In genomic region chr22:29872989-29873388, GRCh38 we compare ENCODE assay signal across 17 cellular contexts. TPM values are rescaled to one million over a fixed set of nuclear protein-coding genes. Genes with fewer than 3 reads are reported as not detected.
A peak's percentile ranks its signal among the peaks of the same experiment; 100 is the strongest.
DNase-seq lines count a peak whose midpoint lies in the region; ATAC-seq and TF ChIP-seq lines count a peak whose summit lies in the region.
"Had no signal": no experiment of that assay in that cellular context is flagged by ENCODE, and none has a peak within 500 bp of the region (broad histone marks: within the 10 kb centered on the region; RNA-seq: fewer than 3 reads in every experiment).

No MANE protein-coding gene starts in this region.

- H3K27ac ChIP-seq in right cardiac atrium (ENCODE audit: low read length) (no peak overlapping the region), left lung (peak overlapping the region in 1 of 2 donors; percentile 63), upper lobe of right lung (no peak overlapping the region)
- H3K27ac ChIP-seq: neural progenitor cell, Peyer's patch had no signal

- ATAC-seq in Right ventricle myocardium superior (ENCODE audit: poor library complexity) (peak; percentile 24), right cardiac atrium (no peak), left lung (peak; percentile 64), upper lobe of right lung (peak; percentile 86)
- ATAC-seq: effector memory CD8-positive, alpha-beta T cell; SK-N-SH treated with all-trans-retinoic acid at 6 μM for 48 hours had no signal

- H3K27me3 ChIP-seq in right cardiac atrium (ENCODE audit: control insufficient read depth, insufficient read depth) (no peaks in the 10 kb centered on the region), left lung (no peaks in the 10 kb centered on the region), upper lobe of right lung (no peaks in the 10 kb centered on the region)
- H3K27me3 ChIP-seq: neural progenitor cell, Peyer's patch had no signal

- H3K4me1 ChIP-seq in right cardiac atrium (ENCODE audit: control insufficient read depth, insufficient read depth, low read length): peaks cover 7% of the 10 kb centered on the region
- peaks cover 0 to 11% of the 10 kb centered on the region in 2 donors for H3K4me1 ChIP-seq in left lung
- no peaks in the 10 kb centered on the region for H3K4me1 ChIP-seq in upper lobe of right lung
- H3K4me1 ChIP-seq: Peyer's patch had no signal

- WGBS in right cardiac atrium: 68% methylated on average over 5 of the region's 5 CpGs

- intact Hi-C loops in Right ventricle myocardium superior (cut with DNase I) (no loop called here), right cardiac atrium (cut with DNase I) (no loop called here), left lung (cut with DNase I) (no loop called here), upper lobe of right lung (cut with DNase I) (no loop called here)

- H3K9me3 ChIP-seq in right cardiac atrium (ENCODE audit: control insufficient read depth, low read length) (no peaks in the 10 kb centered on the region), left lung (no peaks in the 10 kb centered on the region), upper lobe of right lung (no peaks in the 10 kb centered on the region)
- H3K9me3 ChIP-seq: Peyer's patch had no signal

- DNase-seq in Right ventricle myocardium superior (no peak), right cardiac atrium (no peak), SKM-1 treated with dmso at 0.1 percent for 144 hours (lab: John Stamatoyannopoulos, UW; ENCODE audit: unreplicated experiment) (peak; percentile 83), left lung (no peak), upper lobe of right lung (no peak), HK-2 (ENCODE audit: unreplicated experiment) (no peak), SW 1271 (lab: John Stamatoyannopoulos, UW) (no peak)
- no peak for DNase-seq in activated CD8-positive, alpha-beta memory T cell treated with anti-CD3 and anti-CD28 coated beads, Interleukin-2, amount 50 U/mL, for 48 hours
- DNase-seq: 8988T; activated CD4-positive, alpha-beta T cell treated with anti-CD3 and anti-CD28 coated beads for 1 hour; effector memory CD8-positive, alpha-beta T cell; glutamatergic neuron; left colon; NCI-H748 treated with DMSO at 0.1 percent for 48 hours; Peyer's patch had no signal

- H3K36me3 ChIP-seq in left lung (no peaks in the 10 kb centered on the region), upper lobe of right lung (no peaks in the 10 kb centered on the region)
- H3K36me3 ChIP-seq: neural progenitor cell, Peyer's patch had no signal

- no peak overlapping the region for H3K4me3 ChIP-seq in right cardiac atrium (ENCODE audit: low read length)
- H3K4me3 ChIP-seq in left lung: no peak overlapping the region
- no peak overlapping the region for H3K4me3 ChIP-seq in upper lobe of right lung
- H3K4me3 ChIP-seq: neural progenitor cell, Peyer's patch had no signal

- TF ChIP-seq CTCF in left lung (IDR thresholded peaks at IDR 0.05) (no peak), upper lobe of right lung (IDR thresholded peaks at IDR 0.05) (no peak)

RNA-seq across cellular contexts. Expression of gene MTMR3, which starts 10.0 kb away (rescaled TPM):
- total RNA-seq in Right ventricle myocardium superior: 29.9 TPM
- 10 to 100 TPM; 30.3 to 38.0 (median 33.6) TPM for total RNA-seq in right cardiac atrium
- 9.5 TPM for polyA plus RNA-seq in right cardiac atrium
- total RNA-seq in left lung: 10 to 100 TPM; 44.8 to 55.4 TPM
- total RNA-seq in upper lobe of right lung: 50.6 TPM

RNA-seq across cellular contexts. Expression of gene ASCC2, which starts 34.9 kb away (rescaled TPM):
- total RNA-seq in Right ventricle myocardium superior: 28.5 TPM
- 10 to 100 TPM; 31.2 to 41.4 (median 40.2) TPM for total RNA-seq in right cardiac atrium
- polyA plus RNA-seq in right cardiac atrium: 29.2 TPM
- total RNA-seq in left lung: 10 to 100 TPM; 55.7 to 57.4 TPM
- 54.6 TPM for total RNA-seq in upper lobe of right lung

Comparison
In these comparisons a context has a peak if more than half of its experiments do, and no peak if none do; other contexts are left out.
1. ATAC-seq: peak in Right ventricle myocardium superior (single experiment), left lung (single experiment) and upper lobe of right lung (single experiment); none in right cardiac atrium (0 of 2).